Comparison of ENCODE assay signal across 24 cellular contexts in genomic region chr4:7027284-7027683, GRCh38.
"Had no signal": no experiment of that assay in that cellular context is flagged by ENCODE, and none has a peak within 500 bp of the region (broad histone marks: within the 10 kb centered on the region; RNA-seq: fewer than 3 reads in every experiment).

No MANE protein-coding gene starts in this region.

- DNase-seq: activated CD4-positive, alpha-beta T cell treated with anti-CD3 and anti-CD28 coated beads, Interleukin-2, amount 50 U/mL, for 48 hours; activated naive CD4-positive, alpha-beta T cell; adrenal gland; brain microvascular endothelial cell; effector memory CD4-positive, alpha-beta T cell; glutamatergic neuron; hippocampal formation; left ventricle myocardium inferior; midbrain; natural killer cell; ovary; substantia nigra; T-cell; T1000; thyroid gland; upper lobe of right lung had no signal

- H3K36me3 ChIP-seq: ovary had no signal

- FAIRE-seq: colon, frontal cortex had no signal

- H3K4me1 Mint-ChIP-seq: T-cell had no signal

- H3K27me3 Mint-ChIP-seq: activated naive CD8-positive, alpha-beta T cell; stimulated activated naive CD8-positive, alpha-beta T cell treated with anti-CD3 and anti-CD28 coated beads, Interleukin-15, Interleukin-2, amounts not matched to agents 100 ng/mL and 50 ng/mL, for 24 hours; T-cell had no signal

- H3K9me3 ChIP-seq: adrenal gland, ascending aorta, left ventricle myocardium inferior, ovary, psoas muscle, right atrium auricular region, thyroid gland, upper lobe of right lung had no signal

- H3K4me3 ChIP-seq: adrenal gland, ascending aorta, left ventricle myocardium inferior, ovary, psoas muscle, right atrium auricular region, thyroid gland, upper lobe of right lung had no signal

- H3K4me3 Mint-ChIP-seq: activated naive CD8-positive, alpha-beta T cell; natural killer cell; stimulated activated naive CD8-positive, alpha-beta T cell treated with anti-CD3 and anti-CD28 coated beads, Interleukin-15, Interleukin-2, amounts not matched to agents 100 ng/mL and 50 ng/mL, for 24 hours; T-cell; WTC11 had no signal

- H3K4me1 ChIP-seq: ascending aorta, left ventricle myocardium inferior, psoas muscle, right atrium auricular region, thyroid gland, upper lobe of right lung had no signal

- H3K27ac Mint-ChIP-seq: stimulated activated naive CD8-positive, alpha-beta T cell treated with anti-CD3 and anti-CD28 coated beads, Interleukin-15, Interleukin-2, amounts not matched to agents 100 ng/mL and 50 ng/mL, for 24 hours; T-cell; WTC11 had no signal

- H3K9me3 Mint-ChIP-seq: natural killer cell; stimulated activated naive CD8-positive, alpha-beta T cell treated with anti-CD3 and anti-CD28 coated beads, Interleukin-15, Interleukin-2, amounts not matched to agents 100 ng/mL and 50 ng/mL, for 24 hours; T-cell; WTC11 had no signal

- H3K27ac ChIP-seq: adrenal gland, ascending aorta, brain microvascular endothelial cell, left ventricle myocardium inferior, ovary, psoas muscle, right atrium auricular region, thyroid gland, upper lobe of right lung had no signal
